11 cellular contexts compared by ENCODE assay signal in genomic region chr6:144583614-144583954, GRCh38.
DNase-seq lines count a peak whose midpoint lies in the region; ATAC-seq and TF ChIP-seq lines count a peak whose summit lies in the region.
"Had no signal": no experiment of that assay in that cellular context is flagged by ENCODE, and none has a peak within 500 bp of the region (broad histone marks: within the 10 kb centered on the region; RNA-seq: fewer than 3 reads in every experiment).

No MANE protein-coding gene starts in this region.

- no peak overlapping the region for H3K27ac Mint-ChIP-seq in neural progenitor cell

- no peaks in the 10 kb centered on the region for H3K27me3 Mint-ChIP-seq in neural progenitor cell (ENCODE audit: insufficient read depth, low read depth)

- no peak for TF ChIP-seq CTCF in astrocyte of the spinal cord (IDR thresholded peaks at IDR 0.05; ENCODE audit: low read depth, low read length)
- no peak for TF ChIP-seq CTCF in neural progenitor cell (IDR thresholded peaks at IDR 0.05)

- H3K79me2 ChIP-seq in neural progenitor cell (ENCODE audit: low read depth): no peaks in the 10 kb centered on the region

- peak; percentile 5 for ATAC-seq in HG03175 (IDR thresholded peaks at IDR 0.05; ENCODE audit: unreplicated experiment)

- in situ Hi-C loops in astrocyte of the spinal cord (cut with HindIII; ENCODE audit: low sequenced_read_pairs): no loop called here

- peak overlapping the region; percentile 73 for H3K4me3 Mint-ChIP-seq in neural progenitor cell

- peaks cover 3% of the 10 kb centered on the region for H4K20me1 ChIP-seq in neural progenitor cell (ENCODE audit: low read depth)

- peaks cover 14% of the 10 kb centered on the region for H3K4me1 Mint-ChIP-seq in neural progenitor cell

- no peaks in the 10 kb centered on the region for H3K9me3 Mint-ChIP-seq in neural progenitor cell

- no peak overlapping the region for H3K27ac ChIP-seq in neural progenitor cell
- H3K27ac ChIP-seq: 22Rv1, left lung had no signal

- H3K9me3 ChIP-seq in neural progenitor cell (ENCODE audit: low read depth): no peaks in the 10 kb centered on the region
- H3K9me3 ChIP-seq: left lung had no signal

- H3K9ac ChIP-seq in neural progenitor cell: peak overlapping the region; percentile 7

- peaks cover 3% of the 10 kb centered on the region for H3K36me3 Mint-ChIP-seq in neural progenitor cell

- H3K4me1 ChIP-seq in neural progenitor cell: peaks cover 13% of the 10 kb centered on the region

- H3K4me3 ChIP-seq in astrocyte of the spinal cord (ENCODE audit: low read depth, low read length) (peak overlapping the region; percentile 38), neural progenitor cell (peak overlapping the region; percentile 28)

- H2AFZ ChIP-seq in neural progenitor cell (replicated peaks): peak overlapping the region; percentile 27

- peak; percentile 33 for DNase-seq in DMS153 treated with DMSO at 0.1 percent for 48 hours (lab: John Stamatoyannopoulos, UW; ENCODE audit: unreplicated experiment)
- DNase-seq in DMS153 (lab: John Stamatoyannopoulos, UW): no peak
- no peak for DNase-seq in astrocyte of the spinal cord (ENCODE audit: low read depth, low spot score)
- DNase-seq in neural progenitor cell (ENCODE audit: low spot score): no peak
- DNase-seq in NCI-H1417 treated with DMSO at 0.1 percent for 48 hours (lab: John Stamatoyannopoulos, UW): no peak
- DNase-seq in NCI-H2171 (lab: John Stamatoyannopoulos, UW): no peak
- DNase-seq in MV-4-11 (lab: John Stamatoyannopoulos, UW): no peak
- DNase-seq: SW 1271 had no signal

- H3F3A ChIP-seq in neural progenitor cell (ENCODE audit: low read depth): no peaks in the 10 kb centered on the region

- no peaks in the 10 kb centered on the region for H3K27me3 ChIP-seq in neural progenitor cell
- H3K27me3 ChIP-seq: left lung had no signal

- peak overlapping the region; percentile 68 for H3K4me2 ChIP-seq in neural progenitor cell

- no peaks in the 10 kb centered on the region for H3K36me3 ChIP-seq in neural progenitor cell
